1 cellular context compared by ENCODE assay signal in the genomic region with DNA sequence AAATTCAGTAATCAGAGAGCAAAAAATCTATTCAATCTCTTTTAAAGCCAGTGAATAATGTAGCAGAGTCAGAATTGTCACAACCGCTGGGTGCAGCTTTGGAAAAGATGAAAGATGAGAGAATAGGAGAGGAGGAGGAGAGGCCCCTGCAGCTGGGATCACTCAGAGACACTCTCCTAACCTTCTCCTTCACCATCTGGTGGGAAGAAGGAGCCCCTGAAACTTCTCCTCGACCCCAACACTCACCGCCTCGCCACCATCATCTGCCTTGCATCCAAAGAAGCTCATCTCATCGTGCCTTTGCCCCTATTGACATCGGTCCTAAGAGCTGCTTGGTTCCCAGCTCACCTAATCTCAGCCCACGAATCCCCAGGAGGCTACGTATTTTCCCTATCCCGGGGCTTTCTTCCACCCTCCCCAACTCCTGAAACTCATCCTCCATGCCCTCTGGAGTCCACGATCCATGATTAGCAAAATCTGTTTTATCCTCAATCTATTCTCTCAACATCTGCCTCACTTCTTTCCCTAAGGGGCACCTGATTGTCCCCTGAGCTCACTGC.
TF ChIP-seq lines count a peak whose summit lies in the region.

No MANE protein-coding gene starts in this region.

TF ChIP-seq in GM12878, 131 proteins besides CTCF, POLR2A, EP300 and RAD21:
- TF ChIP-seq, protein P1, sequence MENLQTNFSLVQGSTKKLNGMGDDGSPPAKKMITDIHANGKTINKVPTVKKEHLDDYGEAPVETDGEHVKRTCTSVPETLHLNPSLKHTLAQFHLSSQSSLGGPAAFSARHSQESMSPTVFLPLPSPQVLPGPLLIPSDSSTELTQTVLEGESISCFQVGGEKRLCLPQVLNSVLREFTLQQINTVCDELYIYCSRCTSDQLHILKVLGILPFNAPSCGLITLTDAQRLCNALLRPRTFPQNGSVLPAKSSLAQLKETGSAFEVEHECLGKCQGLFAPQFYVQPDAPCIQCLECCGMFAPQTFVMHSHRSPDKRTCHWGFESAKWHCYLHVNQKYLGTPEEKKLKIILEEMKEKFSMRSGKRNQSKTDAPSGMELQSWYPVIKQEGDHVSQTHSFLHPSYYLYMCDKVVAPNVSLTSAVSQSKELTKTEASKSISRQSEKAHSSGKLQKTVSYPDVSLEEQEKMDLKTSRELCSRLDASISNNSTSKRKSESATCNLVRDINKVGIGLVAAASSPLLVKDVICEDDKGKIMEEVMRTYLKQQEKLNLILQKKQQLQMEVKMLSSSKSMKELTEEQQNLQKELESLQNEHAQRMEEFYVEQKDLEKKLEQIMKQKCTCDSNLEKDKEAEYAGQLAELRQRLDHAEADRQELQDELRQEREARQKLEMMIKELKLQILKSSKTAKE (IDR thresholded peaks at IDR 0.05; ENCODE audit: low read depth, poor library complexity, severe bottlenecking): no peak
- no peak for TF ChIP-seq YY1 (IDR thresholded peaks at IDR 0.05; ENCODE audit: low read depth, low read length)
- TF ChIP-seq IRF4 (IDR thresholded peaks at IDR 0.05; ENCODE audit: low read depth, low read length): 0 out of 2 replicates have a peak, but pooled peaks have one; percentile 5
- TF ChIP-seq, protein P2, sequence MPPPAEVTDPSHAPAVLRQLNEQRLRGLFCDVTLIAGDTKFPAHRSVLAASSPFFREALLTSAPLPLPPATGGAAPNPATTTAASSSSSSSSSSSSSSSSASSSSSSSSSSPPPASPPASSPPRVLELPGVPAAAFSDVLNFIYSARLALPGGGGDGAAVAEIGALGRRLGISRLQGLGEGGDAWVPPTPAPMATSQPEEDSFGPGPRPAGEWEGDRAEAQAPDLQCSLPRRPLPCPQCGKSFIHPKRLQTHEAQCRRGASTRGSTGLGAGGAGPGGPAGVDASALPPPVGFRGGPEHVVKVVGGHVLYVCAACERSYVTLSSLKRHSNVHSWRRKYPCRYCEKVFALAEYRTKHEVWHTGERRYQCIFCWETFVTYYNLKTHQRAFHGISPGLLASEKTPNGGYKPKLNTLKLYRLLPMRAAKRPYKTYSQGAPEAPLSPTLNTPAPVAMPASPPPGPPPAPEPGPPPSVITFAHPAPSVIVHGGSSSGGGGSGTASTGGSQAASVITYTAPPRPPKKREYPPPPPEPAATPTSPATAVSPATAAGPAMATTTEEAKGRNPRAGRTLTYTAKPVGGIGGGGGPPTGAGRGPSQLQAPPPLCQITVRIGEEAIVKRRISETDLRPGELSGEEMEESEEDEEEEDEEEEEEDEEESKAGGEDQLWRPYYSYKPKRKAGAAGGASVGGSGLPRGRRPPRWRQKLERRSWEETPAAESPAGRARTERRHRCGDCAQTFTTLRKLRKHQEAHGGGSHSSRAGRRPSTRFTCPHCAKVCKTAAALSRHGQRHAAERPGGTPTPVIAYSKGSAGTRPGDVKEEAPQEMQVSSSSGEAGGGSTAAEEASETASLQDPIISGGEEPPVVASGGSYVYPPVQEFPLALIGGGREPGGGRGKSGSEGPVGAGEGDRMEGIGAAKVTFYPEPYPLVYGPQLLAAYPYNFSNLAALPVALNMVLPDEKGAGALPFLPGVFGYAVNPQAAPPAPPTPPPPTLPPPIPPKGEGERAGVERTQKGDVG (CRISPR knock-in tag; IDR thresholded peaks at IDR 0.05): no peak
- TF ChIP-seq LARP7 (IDR thresholded peaks at IDR 0.05): 0 out of 2 replicates have a peak, but pooled peaks have one; percentile 28
- no peak for TF ChIP-seq HCFC1 (IDR thresholded peaks at IDR 0.05; ENCODE audit: low read length)
- no peak for TF ChIP-seq MTA2 (IDR thresholded peaks at IDR 0.05; ENCODE audit: low read depth)
- no peak for TF ChIP-seq KAT2A (conservative IDR thresholded peaks at IDR 0.05; ENCODE audit: control insufficient read depth, low read depth, low read length)
- TF ChIP-seq NR2F1 (conservative IDR thresholded peaks at IDR 0.05): no peak
- TF ChIP-seq CHD1 (IDR thresholded peaks at IDR 0.05; ENCODE audit: low read depth, low read length): no peak
- TF ChIP-seq, protein P3, sequence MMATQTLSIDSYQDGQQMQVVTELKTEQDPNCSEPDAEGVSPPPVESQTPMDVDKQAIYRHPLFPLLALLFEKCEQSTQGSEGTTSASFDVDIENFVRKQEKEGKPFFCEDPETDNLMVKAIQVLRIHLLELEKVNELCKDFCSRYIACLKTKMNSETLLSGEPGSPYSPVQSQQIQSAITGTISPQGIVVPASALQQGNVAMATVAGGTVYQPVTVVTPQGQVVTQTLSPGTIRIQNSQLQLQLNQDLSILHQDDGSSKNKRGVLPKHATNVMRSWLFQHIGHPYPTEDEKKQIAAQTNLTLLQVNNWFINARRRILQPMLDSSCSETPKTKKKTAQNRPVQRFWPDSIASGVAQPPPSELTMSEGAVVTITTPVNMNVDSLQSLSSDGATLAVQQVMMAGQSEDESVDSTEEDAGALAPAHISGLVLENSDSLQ (IDR thresholded peaks at IDR 0.05): no peak
- TF ChIP-seq, protein P4, sequence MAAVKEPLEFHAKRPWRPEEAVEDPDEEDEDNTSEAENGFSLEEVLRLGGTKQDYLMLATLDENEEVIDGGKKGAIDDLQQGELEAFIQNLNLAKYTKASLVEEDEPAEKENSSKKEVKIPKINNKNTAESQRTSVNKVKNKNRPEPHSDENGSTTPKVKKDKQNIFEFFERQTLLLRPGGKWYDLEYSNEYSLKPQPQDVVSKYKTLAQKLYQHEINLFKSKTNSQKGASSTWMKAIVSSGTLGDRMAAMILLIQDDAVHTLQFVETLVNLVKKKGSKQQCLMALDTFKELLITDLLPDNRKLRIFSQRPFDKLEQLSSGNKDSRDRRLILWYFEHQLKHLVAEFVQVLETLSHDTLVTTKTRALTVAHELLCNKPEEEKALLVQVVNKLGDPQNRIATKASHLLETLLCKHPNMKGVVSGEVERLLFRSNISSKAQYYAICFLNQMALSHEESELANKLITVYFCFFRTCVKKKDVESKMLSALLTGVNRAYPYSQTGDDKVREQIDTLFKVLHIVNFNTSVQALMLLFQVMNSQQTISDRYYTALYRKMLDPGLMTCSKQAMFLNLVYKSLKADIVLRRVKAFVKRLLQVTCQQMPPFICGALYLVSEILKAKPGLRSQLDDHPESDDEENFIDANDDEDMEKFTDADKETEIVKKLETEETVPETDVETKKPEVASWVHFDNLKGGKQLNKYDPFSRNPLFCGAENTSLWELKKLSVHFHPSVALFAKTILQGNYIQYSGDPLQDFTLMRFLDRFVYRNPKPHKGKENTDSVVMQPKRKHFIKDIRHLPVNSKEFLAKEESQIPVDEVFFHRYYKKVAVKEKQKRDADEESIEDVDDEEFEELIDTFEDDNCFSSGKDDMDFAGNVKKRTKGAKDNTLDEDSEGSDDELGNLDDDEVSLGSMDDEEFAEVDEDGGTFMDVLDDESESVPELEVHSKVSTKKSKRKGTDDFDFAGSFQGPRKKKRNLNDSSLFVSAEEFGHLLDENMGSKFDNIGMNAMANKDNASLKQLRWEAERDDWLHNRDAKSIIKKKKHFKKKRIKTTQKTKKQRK (IDR thresholded peaks at IDR 0.05; ENCODE audit: low read depth, low read length): no peak
- TF ChIP-seq, protein P5, sequence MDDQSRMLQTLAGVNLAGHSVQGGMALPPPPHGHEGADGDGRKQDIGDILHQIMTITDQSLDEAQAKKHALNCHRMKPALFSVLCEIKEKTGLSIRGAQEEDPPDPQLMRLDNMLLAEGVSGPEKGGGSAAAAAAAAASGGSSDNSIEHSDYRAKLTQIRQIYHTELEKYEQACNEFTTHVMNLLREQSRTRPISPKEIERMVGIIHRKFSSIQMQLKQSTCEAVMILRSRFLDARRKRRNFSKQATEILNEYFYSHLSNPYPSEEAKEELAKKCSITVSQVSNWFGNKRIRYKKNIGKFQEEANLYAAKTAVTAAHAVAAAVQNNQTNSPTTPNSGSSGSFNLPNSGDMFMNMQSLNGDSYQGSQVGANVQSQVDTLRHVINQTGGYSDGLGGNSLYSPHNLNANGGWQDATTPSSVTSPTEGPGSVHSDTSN (IDR thresholded peaks at IDR 0.05; ENCODE audit: insufficient replicate concordance, low read depth, low read length): no peak
- no peak for TF ChIP-seq SMARCA5 (IDR thresholded peaks at IDR 0.05)
- no peak for TF ChIP-seq SREBF2 (IDR thresholded peaks at IDR 0.05; ENCODE audit: low read length)
TF ChIP-seq in GM12878: peak in this region for 2.
